13 cellular contexts compared by ENCODE assay signal in the genomic region with DNA sequence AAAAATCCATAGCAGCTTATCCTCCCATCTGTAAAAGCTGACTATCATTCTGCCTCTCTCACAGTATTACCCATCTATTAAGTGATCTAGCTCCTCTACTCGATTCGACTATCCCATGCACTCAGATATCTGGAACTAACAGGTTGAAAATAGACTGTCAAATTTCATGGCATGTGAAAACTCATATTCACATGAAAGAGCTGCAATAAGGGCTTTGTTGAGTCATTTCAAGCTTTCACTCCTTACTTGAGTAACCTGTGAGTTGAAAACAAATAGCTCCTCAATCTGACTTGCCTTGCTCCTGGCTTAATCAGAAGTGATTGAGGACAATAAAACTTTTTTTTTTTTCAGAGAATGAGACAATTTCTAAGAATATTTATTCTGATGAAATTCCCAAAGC.
A peak's percentile ranks its signal among the peaks of the same experiment; 100 is the strongest.
DNase-seq lines count a peak whose midpoint lies in the region; ATAC-seq and TF ChIP-seq lines count a peak whose summit lies in the region.
"Had no signal": no experiment of that assay in that cellular context is flagged by ENCODE, and none has a peak within 500 bp of the region (broad histone marks: within the 10 kb centered on the region; RNA-seq: fewer than 3 reads in every experiment).

No MANE protein-coding gene starts in this region.

- H3K36me3 ChIP-seq in BE2C = no peaks in the 10 kb centered on the region

- H3K4me1 ChIP-seq in BE2C = no peaks in the 10 kb centered on the region

- DNase-seq in nucleus accumbens (lab: John Stamatoyannopoulos, UW) (no peak), MCF 10A (ENCODE audit: unreplicated experiment) (no peak), amniotic stem cell (lab: John Stamatoyannopoulos, UW) (no peak), BE2C (no peak)
- DNase-seq: CD8-positive, alpha-beta T cell; KBM-7; NCI-H345 had no signal

- no peaks in the 10 kb centered on the region for H3K4me1 Mint-ChIP-seq in MCF 10A (ENCODE audit: insufficient read depth, unreplicated experiment)

- H3K27me3 Mint-ChIP-seq in MCF 10A (ENCODE audit: insufficient read depth, unreplicated experiment) = no peaks in the 10 kb centered on the region
- H3K27me3 Mint-ChIP-seq: stimulated activated naive CD8-positive, alpha-beta T cell treated with anti-CD3 and anti-CD28 coated beads, Interleukin-15, Interleukin-2, amounts not matched to agents 100 ng/mL and 50 ng/mL, for 24 hours had no signal

- no peak overlapping the region for H3K4me3 ChIP-seq in BE2C (ENCODE audit: low read depth, low read length)

- TF ChIP-seq CTCF in MCF 10A (IDR thresholded peaks at IDR 0.05; ENCODE audit: unreplicated experiment) (no peak), BE2C (IDR thresholded peaks at IDR 0.05; ENCODE audit: low read depth, low read length) (no peak)

- H3K36me3 Mint-ChIP-seq in MCF 10A (ENCODE audit: insufficient read depth, unreplicated experiment) = no peaks in the 10 kb centered on the region
- H3K36me3 Mint-ChIP-seq: CD8-positive, alpha-beta T cell; mesothelial cell of epicardium had no signal

- POLR2A ChIA-PET in MCF 10A (lab: Yijun Ruan, JAX) = interaction anchor here (0.9 to 1.2 kb wide), 2 partner anchors 19 to 134 kb away, joined by 3 to 4 read pairs; no protein-coding TSS in a partner anchor

- H3K27me3 ChIP-seq in BE2C = no peaks in the 10 kb centered on the region

- no peaks in the 10 kb centered on the region for H3K9me3 Mint-ChIP-seq in MCF 10A (ENCODE audit: unreplicated experiment)
- H3K9me3 Mint-ChIP-seq: CD8-positive, alpha-beta T cell; mesothelial cell of epicardium; stimulated activated naive CD8-positive, alpha-beta T cell treated with anti-CD3 and anti-CD28 coated beads, Interleukin-15, Interleukin-2, amounts not matched to agents 100 ng/mL and 50 ng/mL, for 24 hours had no signal

- CTCF ChIA-PET in MCF 10A (lab: Yijun Ruan, JAX) = interaction anchor here (0.9 to 1.1 kb wide), 2 partner anchors 9 to 429 kb away, joined by 3 to 6 read pairs; no protein-coding TSS in a partner anchor

- H3K9me3 ChIP-seq in BE2C = no peaks in the 10 kb centered on the region

- no peak overlapping the region for H3K27ac Mint-ChIP-seq in MCF 10A (ENCODE audit: low read depth, unreplicated experiment)
- H3K27ac Mint-ChIP-seq: CD8-positive, alpha-beta T cell; mesothelial cell of epicardium had no signal

- H3K4me3 Mint-ChIP-seq in MCF 10A (ENCODE audit: unreplicated experiment) = no peak overlapping the region
- H3K4me3 Mint-ChIP-seq: CD8-positive, alpha-beta T cell; mesothelial cell of epicardium; stimulated activated naive CD8-positive, alpha-beta T cell treated with anti-CD3 and anti-CD28 coated beads, Interleukin-15, Interleukin-2, amounts not matched to agents 100 ng/mL and 50 ng/mL, for 24 hours had no signal

- no TSS peak for BruUV-seq in MCF 10A (replicated peaks; lab: Mats Ljungman, UMichigan)

- peak; percentile 75 for ATAC-seq in GM18499 (IDR thresholded peaks at IDR 0.05; ENCODE audit: insufficient read depth, unreplicated experiment)
- ATAC-seq in GM19372 (IDR thresholded peaks at IDR 0.05; ENCODE audit: low read depth, unreplicated experiment) = peak; percentile 55
- ATAC-seq in HG02852 (IDR thresholded peaks at IDR 0.05; ENCODE audit: unreplicated experiment) = peak; percentile 79
- ATAC-seq in HG03565 (IDR thresholded peaks at IDR 0.05; ENCODE audit: unreplicated experiment) = peak; percentile 73
- ATAC-seq: CD8-positive, alpha-beta T cell had no signal

- intact Hi-C loops in MCF 10A (cut with micrococcal nuclease) = no loop called here
